Comparison of ENCODE assay signal across 2 cellular contexts in the genomic region with DNA sequence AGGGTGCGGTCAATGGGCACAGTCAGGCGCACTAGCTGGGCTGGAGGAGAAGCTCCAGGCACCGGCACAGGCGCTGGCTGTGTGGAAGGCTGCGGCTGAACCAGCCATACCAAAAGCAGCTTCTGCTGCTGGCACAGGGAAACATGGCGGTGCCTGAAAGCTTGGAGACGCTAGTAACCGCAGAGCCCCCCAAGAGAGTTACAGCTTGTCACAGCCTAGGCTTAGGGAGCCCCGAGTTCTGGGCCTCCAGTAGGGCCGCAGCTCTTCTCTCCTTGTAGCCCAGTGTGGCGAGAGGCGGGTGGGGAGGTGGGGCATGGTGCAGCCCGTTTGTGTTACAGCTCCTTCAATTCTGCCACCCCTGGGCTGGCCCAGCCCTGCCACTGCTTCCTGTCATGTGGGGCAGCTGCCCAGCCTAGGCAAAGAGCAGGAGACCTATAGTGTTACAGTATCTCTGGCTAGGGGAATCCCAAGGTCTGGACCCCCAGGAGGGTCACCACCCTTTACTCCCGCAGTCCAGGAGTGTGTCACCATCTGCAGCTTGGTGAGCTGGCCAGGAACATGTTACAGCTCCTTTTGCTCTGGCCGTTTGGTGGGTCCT.
TF ChIP-seq lines count a peak whose summit lies in the region.

No MANE protein-coding gene starts in this region.

TF ChIP-seq in H1, 55 proteins besides CTCF, POLR2A, EP300 and RAD21:
- TF ChIP-seq SIRT6 (IDR thresholded peaks at IDR 0.05; ENCODE audit: low read length), result no peak
- TF ChIP-seq, protein P1, sequence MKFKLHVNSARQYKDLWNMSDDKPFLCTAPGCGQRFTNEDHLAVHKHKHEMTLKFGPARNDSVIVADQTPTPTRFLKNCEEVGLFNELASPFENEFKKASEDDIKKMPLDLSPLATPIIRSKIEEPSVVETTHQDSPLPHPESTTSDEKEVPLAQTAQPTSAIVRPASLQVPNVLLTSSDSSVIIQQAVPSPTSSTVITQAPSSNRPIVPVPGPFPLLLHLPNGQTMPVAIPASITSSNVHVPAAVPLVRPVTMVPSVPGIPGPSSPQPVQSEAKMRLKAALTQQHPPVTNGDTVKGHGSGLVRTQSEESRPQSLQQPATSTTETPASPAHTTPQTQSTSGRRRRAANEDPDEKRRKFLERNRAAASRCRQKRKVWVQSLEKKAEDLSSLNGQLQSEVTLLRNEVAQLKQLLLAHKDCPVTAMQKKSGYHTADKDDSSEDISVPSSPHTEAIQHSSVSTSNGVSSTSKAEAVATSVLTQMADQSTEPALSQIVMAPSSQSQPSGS (IDR thresholded peaks at IDR 0.05; ENCODE audit: low read length), result no peak
- no peak for TF ChIP-seq POLR2AphosphoS5 (IDR thresholded peaks at IDR 0.05; ENCODE audit: low read depth, low read length)
- no peak for TF ChIP-seq NANOG (IDR thresholded peaks at IDR 0.05; ENCODE audit: insufficient read depth, low read depth, low read length, poor library complexity, severe bottlenecking)
- no peak for TF ChIP-seq JUND (IDR thresholded peaks at IDR 0.05; ENCODE audit: low read length)
- TF ChIP-seq SIN3A (conservative IDR thresholded peaks at IDR 0.05 in 1 of 2, IDR thresholded peaks at IDR 0.05 in 1 of 2; ENCODE audit: low read depth in 1 of 2, low read length in 2 of 2), result no peak
- TF ChIP-seq CHD2 (IDR thresholded peaks at IDR 0.05; ENCODE audit: low read length), result no peak
- TF ChIP-seq KDM4A (IDR thresholded peaks at IDR 0.05; ENCODE audit: low read depth, low read length, severe bottlenecking), result no peak
- no peak for TF ChIP-seq CBX5 (IDR thresholded peaks at IDR 0.05; ENCODE audit: low read depth, low read length)
- no peak for TF ChIP-seq CTBP2 (IDR thresholded peaks at IDR 0.05; ENCODE audit: borderline replicate concordance, insufficient read depth, insufficient read length, low read length)
- TF ChIP-seq MAFK (IDR thresholded peaks at IDR 0.05; ENCODE audit: low read depth, low read length), result no peak
- TF ChIP-seq NRF1 (IDR thresholded peaks at IDR 0.05; ENCODE audit: low read depth, low read length), result no peak
- TF ChIP-seq RFX5 (IDR thresholded peaks at IDR 0.05; ENCODE audit: borderline replicate concordance, low read depth, low read length), result no peak
- TF ChIP-seq KDM5A (IDR thresholded peaks at IDR 0.05; ENCODE audit: low read length), result no peak
- no peak for TF ChIP-seq EGR1 (IDR thresholded peaks at IDR 0.05; ENCODE audit: borderline replicate concordance, low read depth, low read length)
- TF ChIP-seq PHF8 (conservative IDR thresholded peaks at IDR 0.05; ENCODE audit: low read depth, low read length), result no peak
- TF ChIP-seq CREB1 (IDR thresholded peaks at IDR 0.05), result no peak
- TF ChIP-seq TAF1 (IDR thresholded peaks at IDR 0.05; ENCODE audit: low read depth, low read length), result no peak
- TF ChIP-seq HDAC6 (IDR thresholded peaks at IDR 0.05; ENCODE audit: low read depth, low read length), result no peak
- TF ChIP-seq TEAD4 (IDR thresholded peaks at IDR 0.05; ENCODE audit: low read depth, low read length), result no peak

TF ChIP-seq in SK-N-SH, 30 proteins besides CTCF, POLR2A, EP300 and RAD21:
- TF ChIP-seq NFIC (IDR thresholded peaks at IDR 0.05; ENCODE audit: borderline replicate concordance), result no peak
- TF ChIP-seq MXI1 (IDR thresholded peaks at IDR 0.05; ENCODE audit: low read depth, low read length), result no peak
- TF ChIP-seq TAF1 (IDR thresholded peaks at IDR 0.05; ENCODE audit: borderline replicate concordance, low read depth, low read length), result no peak
- TF ChIP-seq GABPA (IDR thresholded peaks at IDR 0.05; ENCODE audit: low read depth), result no peak
- TF ChIP-seq SMC3 (IDR thresholded peaks at IDR 0.05; ENCODE audit: low read depth, low read length), result no peak
- TF ChIP-seq EZH2phosphoT487 (IDR thresholded peaks at IDR 0.05; ENCODE audit: borderline replicate concordance, low read depth), result no peak
- TF ChIP-seq FOXJ3 (CRISPR knock-in tag; IDR thresholded peaks at IDR 0.05), result no peak
- no peak for TF ChIP-seq FOXM1 (IDR thresholded peaks at IDR 0.05; ENCODE audit: low read depth)
- no peak for TF ChIP-seq RXRA (IDR thresholded peaks at IDR 0.05; ENCODE audit: borderline replicate concordance, low read depth)
- TF ChIP-seq CHD2 (IDR thresholded peaks at IDR 0.05; ENCODE audit: low read length, partially characterized antibody), result no peak
- no peak for TF ChIP-seq MEF2A (IDR thresholded peaks at IDR 0.05; ENCODE audit: borderline replicate concordance, low read depth)
- no peak for TF ChIP-seq USF1 (IDR thresholded peaks at IDR 0.05; ENCODE audit: borderline replicate concordance, low read depth)
- no peak for TF ChIP-seq JUND (IDR thresholded peaks at IDR 0.05)
- TF ChIP-seq PBX3 (IDR thresholded peaks at IDR 0.05), result no peak
- TF ChIP-seq, protein P2, sequence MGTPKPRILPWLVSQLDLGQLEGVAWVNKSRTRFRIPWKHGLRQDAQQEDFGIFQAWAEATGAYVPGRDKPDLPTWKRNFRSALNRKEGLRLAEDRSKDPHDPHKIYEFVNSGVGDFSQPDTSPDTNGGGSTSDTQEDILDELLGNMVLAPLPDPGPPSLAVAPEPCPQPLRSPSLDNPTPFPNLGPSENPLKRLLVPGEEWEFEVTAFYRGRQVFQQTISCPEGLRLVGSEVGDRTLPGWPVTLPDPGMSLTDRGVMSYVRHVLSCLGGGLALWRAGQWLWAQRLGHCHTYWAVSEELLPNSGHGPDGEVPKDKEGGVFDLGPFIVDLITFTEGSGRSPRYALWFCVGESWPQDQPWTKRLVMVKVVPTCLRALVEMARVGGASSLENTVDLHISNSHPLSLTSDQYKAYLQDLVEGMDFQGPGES (IDR thresholded peaks at IDR 0.05; ENCODE audit: low read depth, low read length), result no peak
- TF ChIP-seq REST (IDR thresholded peaks at IDR 0.05; ENCODE audit: low read depth, low read length), result no peak
- TF ChIP-seq ZBTB33 (IDR thresholded peaks at IDR 0.05; ENCODE audit: borderline replicate concordance, low read depth), result no peak
- no peak for TF ChIP-seq GATA2 (CRISPR knock-in tag; IDR thresholded peaks at IDR 0.05)
